Comparison of ENCODE assay signal across 1 cellular context in genomic region chr5:149604321-149604720, GRCh38.
TF ChIP-seq lines count a peak whose summit lies in the region.

No MANE protein-coding gene starts in this region.

TF ChIP-seq in SK-N-SH, 30 proteins besides CTCF, POLR2A, EP300 and RAD21 (continued from another document):
- TF ChIP-seq FOSL2 (IDR thresholded peaks at IDR 0.05; ENCODE audit: borderline replicate concordance, low read depth) = no peak
- no peak for TF ChIP-seq MEF2A (IDR thresholded peaks at IDR 0.05; ENCODE audit: borderline replicate concordance, low read depth)
